In the genomic region with DNA sequence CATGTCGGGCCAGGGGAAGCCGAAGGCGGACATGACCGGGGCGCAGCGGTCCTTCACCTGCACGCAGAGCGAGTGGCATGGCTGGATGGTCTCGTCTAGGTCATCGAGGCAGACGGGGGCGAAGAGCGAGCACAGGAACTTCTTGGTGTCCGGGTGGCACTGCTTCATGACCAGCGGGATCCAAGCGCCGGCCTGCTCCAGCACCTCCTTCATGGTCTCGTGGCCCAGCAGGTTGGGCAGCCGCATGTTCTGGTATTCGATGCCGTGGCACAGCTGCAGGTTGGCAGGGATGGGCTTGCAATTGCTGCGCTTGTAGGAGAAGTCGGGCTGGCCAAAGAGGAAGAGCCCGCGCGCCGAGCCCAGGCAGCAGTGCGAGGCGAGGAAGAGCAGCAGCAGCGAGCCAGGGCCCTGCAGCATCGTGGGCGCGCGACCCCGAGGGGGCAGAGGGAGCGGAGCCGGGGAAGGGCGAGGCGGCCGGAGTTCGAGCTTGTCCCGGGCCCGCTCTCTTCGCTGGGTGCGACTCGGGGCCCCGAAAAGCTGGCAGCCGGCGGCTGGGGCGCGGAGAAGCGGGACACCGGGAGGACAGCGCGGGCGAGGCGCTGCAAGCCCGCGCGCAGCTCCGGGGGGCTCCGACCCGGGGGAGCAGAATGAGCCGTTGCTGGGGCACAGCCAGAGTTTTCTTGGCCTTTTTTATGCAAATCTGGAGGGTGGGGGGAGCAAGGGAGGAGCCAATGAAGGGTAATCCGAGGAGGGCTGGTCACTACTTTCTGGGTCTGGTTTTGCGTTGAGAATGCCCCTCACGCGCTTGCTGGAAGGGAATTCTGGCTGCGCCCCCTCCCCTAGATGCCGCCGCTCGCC, we compare ENCODE assay signal across 9 cellular contexts. TPM values are rescaled to one million over a fixed set of nuclear protein-coding genes. Genes with fewer than 3 reads are reported as not detected.
A peak's percentile ranks its signal among the peaks of the same experiment; 100 is the strongest.
DNase-seq lines count a peak whose midpoint lies in the region; TF ChIP-seq lines count a peak whose summit lies in the region.
"Had no signal": no experiment of that assay in that cellular context is flagged by ENCODE, and none has a peak within 500 bp of the region (broad histone marks: within the 10 kb centered on the region; RNA-seq: fewer than 3 reads in every experiment).

A gene with protein sequence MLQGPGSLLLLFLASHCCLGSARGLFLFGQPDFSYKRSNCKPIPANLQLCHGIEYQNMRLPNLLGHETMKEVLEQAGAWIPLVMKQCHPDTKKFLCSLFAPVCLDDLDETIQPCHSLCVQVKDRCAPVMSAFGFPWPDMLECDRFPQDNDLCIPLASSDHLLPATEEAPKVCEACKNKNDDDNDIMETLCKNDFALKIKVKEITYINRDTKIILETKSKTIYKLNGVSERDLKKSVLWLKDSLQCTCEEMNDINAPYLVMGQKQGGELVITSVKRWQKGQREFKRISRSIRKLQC (minus strand): TSS at position 665 of the 858 bp plus-strand sequence. CDS start 248 bp downstream, at position 417.

- DNase-seq in activated CD4-positive, alpha-beta T cell treated with anti-CD3 and anti-CD28 coated beads, Interleukin-2, amount 50 U/mL, for 48 hours, result peak; percentile 13 to 14
- DNase-seq in activated CD4-positive, alpha-beta T cell treated with anti-CD3 and anti-CD28 coated beads, Interleukin-2, amount 10 ng/mL, durations not matched to agents 7 days and 5 days, result no peak
- DNase-seq in chondrocyte (ENCODE audit: low spot score) (no peak), mesendoderm (peak; percentile 91), thyroid gland (peak in 1 of 2 donors; percentile 10), activated gamma-delta T cell treated with Interleukin-2 at 50 U/mL for 16 hours (no peak), NCI-H1105 treated with DMSO at 0.1 percent for 48 hours (lab: John Stamatoyannopoulos, UW) (no peak), NCI-H774 (lab: John Stamatoyannopoulos, UW) (no peak)
- DNase-seq: WERI-Rb-1 had no signal

- H3K79me1 ChIP-seq in mesendoderm (ENCODE audit: low read length), result no peaks in the 10 kb centered on the region

- H3K4ac ChIP-seq in mesendoderm (ENCODE audit: low read depth, low read length), result peak within 1 kb of the TSS; percentile 78

- no peak for TF ChIP-seq POLR2A in thyroid gland (IDR thresholded peaks at IDR 0.05)

- H3K36me3 Mint-ChIP-seq in activated CD4-positive, alpha-beta T cell treated with anti-CD3 and anti-CD28 coated beads, Interleukin-2, amount 10 ng/mL, durations not matched to agents 7 days and 5 days (ENCODE audit: low read depth), result no peaks in the 10 kb centered on the region
- H3K36me3 Mint-ChIP-seq in chondrocyte (ENCODE audit: low read depth), result peaks cover 9% of the 10 kb centered on the region

- TF ChIP-seq CTCF in chondrocyte (IDR thresholded peaks at IDR 0.05) (no peak), thyroid gland (IDR thresholded peaks at IDR 0.05) (no peak)

- H3K36me3 ChIP-seq in mesendoderm (ENCODE audit: control insufficient read depth, insufficient read depth, low read length), result no peaks in the 10 kb centered on the region
- H3K36me3 ChIP-seq in thyroid gland, result no peaks in the 10 kb centered on the region
- H3K36me3 ChIP-seq: WERI-Rb-1 had no signal

- H3K27ac ChIP-seq in mesendoderm (ENCODE audit: low read depth, low read length), result peak within 1 kb of the TSS; percentile 93
- H3K27ac ChIP-seq in thyroid gland, result no peak within 1 kb of the TSS

- no peak within 1 kb of the TSS for H2BK15ac ChIP-seq in mesendoderm (replicated peaks; ENCODE audit: low read depth)

- WGBS in mesendoderm (ENCODE audit: extremely low coverage, insufficient coverage, low lambda C conversion rate), result no CpG with 5 or more reads among the region's 72 CpGs
- 5% methylated on average over 24 to 34 of the region's 72 CpGs for WGBS in thyroid gland, 2 donors

- no peak within 1 kb of the TSS for H4K5ac ChIP-seq in mesendoderm (ENCODE audit: low read length)

- H3K4me3 ChIP-seq in mesendoderm (ENCODE audit: low read length), result peak within 1 kb of the TSS; percentile 74
- H3K4me3 ChIP-seq in thyroid gland (replicated peaks in 1 of 3), result peak within 1 kb of the TSS in 1 of 3 donors; percentile 25

- peak within 1 kb of the TSS; percentile 16 for H3K4me2 ChIP-seq in mesendoderm (ENCODE audit: low read length)

- H3K27me3 Mint-ChIP-seq in activated CD4-positive, alpha-beta T cell treated with anti-CD3 and anti-CD28 coated beads, Interleukin-2, amount 10 ng/mL, durations not matched to agents 7 days and 5 days, result peaks cover 81% of the 10 kb centered on the region
- peaks cover 37% of the 10 kb centered on the region for H3K27me3 Mint-ChIP-seq in chondrocyte (ENCODE audit: low read depth)

- H3K9me3 ChIP-seq in thyroid gland, result no peaks in the 10 kb centered on the region

- no peak within 1 kb of the TSS for H2AK5ac ChIP-seq in mesendoderm (ENCODE audit: low read length)

- peak within 1 kb of the TSS; percentile 96 for H2BK120ac ChIP-seq in mesendoderm (ENCODE audit: low read depth, low read length)

- no peak within 1 kb of the TSS for H3K27ac Mint-ChIP-seq in activated CD4-positive, alpha-beta T cell treated with anti-CD3 and anti-CD28 coated beads, Interleukin-2, amount 10 ng/mL, durations not matched to agents 7 days and 5 days
- peak within 1 kb of the TSS; percentile 80 for H3K27ac Mint-ChIP-seq in chondrocyte (ENCODE audit: unreplicated experiment)

- H4K8ac ChIP-seq in mesendoderm (ENCODE audit: low read depth, low read length), result no peak within 1 kb of the TSS

- H3K9me3 Mint-ChIP-seq in activated CD4-positive, alpha-beta T cell treated with anti-CD3 and anti-CD28 coated beads, Interleukin-2, amount 10 ng/mL, durations not matched to agents 7 days and 5 days, result no peaks in the 10 kb centered on the region
- H3K9me3 Mint-ChIP-seq in chondrocyte (ENCODE audit: low read depth), result no peaks in the 10 kb centered on the region

- peak within 1 kb of the TSS; percentile 64 for H2BK5ac ChIP-seq in mesendoderm (ENCODE audit: low read length)

- peaks cover 32% of the 10 kb centered on the region for H3K4me1 Mint-ChIP-seq in activated CD4-positive, alpha-beta T cell treated with anti-CD3 and anti-CD28 coated beads, Interleukin-2, amount 10 ng/mL, durations not matched to agents 7 days and 5 days
- peaks cover 61% of the 10 kb centered on the region for H3K4me1 Mint-ChIP-seq in chondrocyte (ENCODE audit: low read depth)

- peak within 1 kb of the TSS; percentile 99 for H3K18ac ChIP-seq in mesendoderm (ENCODE audit: low read length)

- peaks cover 24% of the 10 kb centered on the region for H3K79me2 ChIP-seq in mesendoderm (ENCODE audit: control insufficient read depth, insufficient read depth, low read length)

- no peak within 1 kb of the TSS for H3K4me3 Mint-ChIP-seq in activated CD4-positive, alpha-beta T cell treated with anti-CD3 and anti-CD28 coated beads, Interleukin-2, amount 10 ng/mL, durations not matched to agents 7 days and 5 days
- peak within 1 kb of the TSS; percentile 81 for H3K4me3 Mint-ChIP-seq in chondrocyte (ENCODE audit: unreplicated experiment)

- intact Hi-C loops in thyroid gland (cut with DNase I), result no loop called here

- H3K23ac ChIP-seq in mesendoderm (ENCODE audit: low read length), result no peak within 1 kb of the TSS

- H3K27me3 ChIP-seq in mesendoderm (ENCODE audit: insufficient read depth, low read length, poor library complexity), result no peaks in the 10 kb centered on the region
- peaks cover 51% of the 10 kb centered on the region for H3K27me3 ChIP-seq in thyroid gland

- POLR2A ChIA-PET in activated CD4-positive, alpha-beta T cell treated with anti-CD3 and anti-CD28 coated beads, Interleukin-2, amount 10 ng/mL, durations not matched to agents 7 days and 5 days (lab: Charles Lee), result no interaction called here

- H3K4me1 ChIP-seq in mesendoderm (ENCODE audit: control insufficient read depth, low read depth, low read length), result peaks cover 8% of the 10 kb centered on the region
- H3K4me1 ChIP-seq in thyroid gland, result peaks cover 30 to 36% of the 10 kb centered on the region in 2 donors

- H3K56ac ChIP-seq in mesendoderm (ENCODE audit: low read length), result peak within 1 kb of the TSS; percentile 92

- peak within 1 kb of the TSS; percentile 53 for H3K9ac ChIP-seq in mesendoderm (ENCODE audit: low read length)

- CTCF ChIA-PET in activated CD4-positive, alpha-beta T cell treated with anti-CD3 and anti-CD28 coated beads, Interleukin-2, amount 10 ng/mL, durations not matched to agents 7 days and 5 days (lab: Charles Lee), result interaction anchor here (0.5 kb wide), 1 partner anchor 683 kb away, joined by 5 read pairs; no protein-coding TSS in a partner anchor

RNA-seq across cellular contexts. Expression of the gene that starts here (rescaled TPM):
- not detected for total RNA-seq in activated CD4-positive, alpha-beta T cell treated with anti-CD3 and anti-CD28 coated beads, Interleukin-2, amount 10 ng/mL, durations not matched to agents 7 days and 5 days
- total RNA-seq in chondrocyte, result 120 to 233 TPM (median 130 TPM) in 3 replicates
- 287 TPM for polyA plus RNA-seq in mesendoderm (2013, experiment 1 of 2)
- 303 TPM for polyA plus RNA-seq in mesendoderm (2013, experiment 2 of 2)
- total RNA-seq in thyroid gland, result 10 to 100 TPM; 15.0 to 41.3 (median 24.0) TPM

Comparison
In these comparisons a context has a peak if more than half of its experiments do, and no peak if none do; other contexts are left out.
1. RNA of the gene that starts here (total RNA-seq): 120 to 233 TPM in chondrocyte and 15.0 to 41.3 TPM in thyroid gland; not detected in activated CD4-positive, alpha-beta T cell treated with anti-CD3 and anti-CD28 coated beads, Interleukin-2, amount 10 ng/mL, durations not matched to agents 7 days and 5 days; every median in the first group is over 10 times any median in the second.
2. DNase-seq: peak in activated CD4-positive, alpha-beta T cell treated with anti-CD3 and anti-CD28 coated beads, Interleukin-2, amount 50 U/mL, for 48 hours (2 of 2) and mesendoderm (single experiment); none in activated CD4-positive, alpha-beta T cell treated with anti-CD3 and anti-CD28 coated beads, Interleukin-2, amount 10 ng/mL, durations not matched to agents 7 days and 5 days (single experiment), chondrocyte (single experiment), activated gamma-delta T cell treated with Interleukin-2 at 50 U/mL for 16 hours (single experiment), NCI-H1105 treated with DMSO at 0.1 percent for 48 hours (single experiment) and NCI-H774 (single experiment).